In the genomic region with DNA sequence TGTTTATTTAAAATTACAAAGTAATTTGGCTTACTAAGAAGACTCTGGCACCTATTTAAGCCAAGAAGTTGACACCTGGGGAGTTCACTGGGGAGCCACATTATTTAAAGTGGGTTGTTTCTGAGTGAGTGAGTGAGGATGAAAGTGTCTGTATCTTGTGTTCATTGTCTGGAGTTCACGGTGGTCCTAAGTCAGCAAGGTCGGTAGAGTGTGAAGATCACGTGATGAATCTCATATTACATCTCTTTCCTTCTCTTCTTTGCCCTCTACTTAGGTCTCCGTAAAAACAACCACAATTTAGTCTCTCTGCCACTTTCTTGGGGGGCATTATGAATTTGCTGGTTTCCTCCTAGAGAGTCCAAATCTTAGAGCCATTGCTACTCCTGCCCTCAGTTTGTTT, we compare ENCODE assay signal across 25 cellular contexts.
"Had no signal": no experiment of that assay in that cellular context is flagged by ENCODE, and none has a peak within 500 bp of the region (broad histone marks: within the 10 kb centered on the region; RNA-seq: fewer than 3 reads in every experiment).

No MANE protein-coding gene starts in this region.

- ATAC-seq: left lobe of liver; naive thymus-derived CD8-positive, alpha-beta T cell; right lobe of liver; stimulated activated naive B cell treated with anti-CD40 and anti-IgM and Interleukin-4, amounts not matched to agents 10 μg/mL and 1 μg/mL and 100 μg/mL, for 72 hours had no signal

- H3K27ac Mint-ChIP-seq: dendritic cell treated with granulocyte-macrophage colony-stimulating factor and Interleukin-4, amounts not matched to agents 40 ng/mL and 50 ng/mL, for 4 days; neural progenitor cell; progenitor cell of endocrine pancreas; stimulated activated naive B cell treated with anti-CD40 and anti-IgM and Interleukin-4, amounts not matched to agents 10 μg/mL and 1 μg/mL and 100 μg/mL, for 72 hours; stimulated activated naive CD8-positive, alpha-beta T cell treated with anti-CD3 and anti-CD28 coated beads, Interleukin-15, Interleukin-2, amounts not matched to agents 100 ng/mL and 50 ng/mL, for 24 hours had no signal

- H3K9me3 ChIP-seq: colonic mucosa, esophagus muscularis mucosa, right lobe of liver, thoracic aorta, upper lobe of left lung had no signal

- H3K4me1 ChIP-seq: colonic mucosa, neural progenitor cell, right lobe of liver, upper lobe of left lung had no signal

- H3K27me3 Mint-ChIP-seq: dendritic cell treated with granulocyte-macrophage colony-stimulating factor and Interleukin-4, amounts not matched to agents 40 ng/mL and 50 ng/mL, for 4 days; naive thymus-derived CD8-positive, alpha-beta T cell; progenitor cell of endocrine pancreas; stimulated activated naive B cell treated with anti-CD40 and anti-IgM and Interleukin-4, amounts not matched to agents 10 μg/mL and 1 μg/mL and 100 μg/mL, for 72 hours; stimulated activated naive CD8-positive, alpha-beta T cell treated with anti-CD3 and anti-CD28 coated beads, Interleukin-15, Interleukin-2, amounts not matched to agents 100 ng/mL and 50 ng/mL, for 24 hours had no signal

- H3K27ac ChIP-seq: colonic mucosa, esophagus muscularis mucosa, neural progenitor cell, parathyroid adenoma, right lobe of liver, thoracic aorta, tibial nerve, upper lobe of left lung had no signal

- H3K4me3 ChIP-seq: colonic mucosa, esophagus muscularis mucosa, neural progenitor cell, right lobe of liver, thoracic aorta, tibial nerve, upper lobe of left lung had no signal

- H3K4me3 Mint-ChIP-seq: dendritic cell treated with granulocyte-macrophage colony-stimulating factor and Interleukin-4, amounts not matched to agents 40 ng/mL and 50 ng/mL, for 4 days; immature natural killer cell; naive thymus-derived CD8-positive, alpha-beta T cell; neural progenitor cell; stimulated activated naive B cell treated with anti-CD40 and anti-IgM and Interleukin-4, amounts not matched to agents 10 μg/mL and 1 μg/mL and 100 μg/mL, for 72 hours; stimulated activated naive CD8-positive, alpha-beta T cell treated with anti-CD3 and anti-CD28 coated beads, Interleukin-15, Interleukin-2, amounts not matched to agents 100 ng/mL and 50 ng/mL, for 24 hours had no signal

- H3K9me3 Mint-ChIP-seq: immature natural killer cell had no signal

- H3K36me3 ChIP-seq: colonic mucosa, neural progenitor cell had no signal

- DNase-seq: colonic mucosa; effector memory CD4-positive, alpha-beta T cell; foreskin melanocyte; hypothalamus; immature natural killer cell; islet precursor cell; kidney glomerular epithelial cell; mesendoderm; midbrain; naive thymus-derived CD8-positive, alpha-beta T cell; right lobe of liver; small intestine; stimulated activated CD4-positive, alpha-beta T cell treated with anti-CD3 and anti-CD28 coated beads, Interleukin-15, amount 100 ng/mL, for 24 hours; stimulated activated CD4-positive, alpha-beta T cell treated with anti-CD3 and anti-CD28 coated beads, Interleukin-2, amount 100 ng/mL, for 48 hours; stimulated activated naive B cell treated with anti-CD40 and anti-IgM and Interleukin-4, amounts not matched to agents 10 μg/mL and 1 μg/mL and 100 μg/mL, for 72 hours; upper lobe of left lung had no signal

- H3K27me3 ChIP-seq: colonic mucosa, esophagus muscularis mucosa, neural progenitor cell, right lobe of liver, tibial nerve, upper lobe of left lung had no signal
